Comparison of ENCODE assay signal across 26 cellular contexts in genomic region chr12:30044206-30044605, GRCh38.
"Had no signal": no experiment of that assay in that cellular context is flagged by ENCODE, and none has a peak within 500 bp of the region (broad histone marks: within the 10 kb centered on the region; RNA-seq: fewer than 3 reads in every experiment).

No MANE protein-coding gene starts in this region.

- H3K36me3 ChIP-seq: colonic mucosa, esophagus squamous epithelium, gastrocnemius medialis, heart right ventricle, left lung, lower lobe of right lung had no signal

- H3K4me1 Mint-ChIP-seq: memory B cell; naive thymus-derived CD4-positive, alpha-beta T cell had no signal

- H3K4me3 ChIP-seq: colonic mucosa, esophagus squamous epithelium, gastrocnemius medialis, heart right ventricle, left lung, lower lobe of right lung had no signal

- H3K27ac Mint-ChIP-seq: dendritic cell treated with granulocyte-macrophage colony-stimulating factor and Interleukin-4, amounts not matched to agents 40 ng/mL and 50 ng/mL, for 4 days; effector memory CD8-positive, alpha-beta T cell; endodermal cell; memory B cell; naive thymus-derived CD4-positive, alpha-beta T cell had no signal

- H3K27me3 Mint-ChIP-seq: dendritic cell treated with granulocyte-macrophage colony-stimulating factor and Interleukin-4, amounts not matched to agents 40 ng/mL and 50 ng/mL, for 4 days; effector memory CD8-positive, alpha-beta T cell had no signal

- DNase-seq: colonic mucosa; cortex of kidney; effector CD8-positive, alpha-beta T cell; effector memory CD8-positive, alpha-beta T cell; endodermal cell; erythroblast; esophagus squamous epithelium; foreskin fibroblast; foreskin melanocyte; gastrocnemius medialis; glutamatergic neuron; head of caudate nucleus; heart right ventricle; hippocampal formation; left cardiac atrium; left lung; left ventricle myocardium superior; lower lobe of right lung; mesendoderm; midbrain; naive thymus-derived CD4-positive, alpha-beta T cell had no signal

- H3K27ac ChIP-seq: colonic mucosa, epithelial cell of prostate, esophagus squamous epithelium, gastrocnemius medialis, heart right ventricle, left lung, lower lobe of right lung had no signal

- H3K4me1 ChIP-seq: colonic mucosa, esophagus squamous epithelium, gastrocnemius medialis, heart right ventricle, left lung, lower lobe of right lung had no signal

- H3K27me3 ChIP-seq: colonic mucosa, esophagus squamous epithelium, gastrocnemius medialis, heart right ventricle, left lung had no signal

- H3K36me3 Mint-ChIP-seq: memory B cell had no signal

- FAIRE-seq: islet of Langerhans, keratinocyte had no signal

- H3K9me3 ChIP-seq: colonic mucosa, esophagus squamous epithelium, gastrocnemius medialis, heart right ventricle, left lung, lower lobe of right lung had no signal

- H3K4me3 Mint-ChIP-seq: dendritic cell treated with granulocyte-macrophage colony-stimulating factor and Interleukin-4, amounts not matched to agents 40 ng/mL and 50 ng/mL, for 4 days; effector memory CD8-positive, alpha-beta T cell; endodermal cell; memory B cell; naive thymus-derived CD4-positive, alpha-beta T cell had no signal
